ENCODE assay signal across 23 cellular contexts in genomic region chr3:158360756-158361448, GRCh38.
DNase-seq lines count a peak whose midpoint lies in the region; ATAC-seq, FAIRE-seq and TF ChIP-seq lines count a peak whose summit lies in the region.
"Had no signal": no experiment of that assay in that cellular context is flagged by ENCODE, and none has a peak within 500 bp of the region (broad histone marks: within the 10 kb centered on the region; RNA-seq: fewer than 3 reads in every experiment).

No MANE protein-coding gene starts in this region.

- no peak overlapping the region for H3K4ac ChIP-seq in H1 (replicated peaks; ENCODE audit: insufficient read length, low read depth, low read length)

- H2BK120ac ChIP-seq in H1 (replicated peaks; ENCODE audit: low read depth, low read length) = no peak overlapping the region

- no peak overlapping the region for H3K14ac ChIP-seq in H1 (ENCODE audit: insufficient read length)

- no peak overlapping the region for H3K23ac ChIP-seq in H1 (ENCODE audit: insufficient read length)

- no peak for TF ChIP-seq RAD21 in H1 (IDR thresholded peaks at IDR 0.05 in 1 of 2, conservative IDR thresholded peaks at IDR 0.05 in 1 of 2; ENCODE audit: low read depth in 2 of 2, low read length in 2 of 2)

- H3K9ac ChIP-seq in BLaER1 = no peak overlapping the region
- no peak overlapping the region for H3K9ac ChIP-seq in H1 (replicated peaks in 1 of 4; ENCODE audit: extremely low read depth in 1 of 4, low read depth in 3 of 4, low read length in 3 of 4)

- no peak overlapping the region for H3K27ac Mint-ChIP-seq in stimulated activated effector memory CD8-positive, alpha-beta T cell treated with anti-CD3 and anti-CD28 coated beads, Interleukin-12 subunit alpha, Interleukin-12 subunit beta, amount 100 ng/mL, for 72 hours
- H3K27ac Mint-ChIP-seq: B cell, GM23338, HFFc6 had no signal

- H3K27me3 ChIP-seq in BLaER1 (no peaks in the 10 kb centered on the region), H1 (replicated peaks in 1 of 4; ENCODE audit: control insufficient read depth in 3 of 4, extremely low read depth in 1 of 4, insufficient read depth in 3 of 4, low read length in 3 of 4) (no peaks in the 10 kb centered on the region), osteoblast (ENCODE audit: insufficient read depth, low read length) (no peaks in the 10 kb centered on the region), right atrium auricular region (no peaks in the 10 kb centered on the region)

- H3K27ac ChIP-seq in BLaER1 (0 out of 2 replicates have a peak overlapping the region, but pooled peaks have one; percentile 28), H1 (ENCODE audit: low read depth, low read length) (no peak overlapping the region), osteoblast (ENCODE audit: low read depth, low read length) (no peak overlapping the region), right atrium auricular region (no peak overlapping the region)

- TF ChIP-seq CTCF in H1 (IDR thresholded peaks at IDR 0.05; ENCODE audit: control extremely low read depth in 1 of 3, insufficient read depth in 1 of 3, low read depth in 1 of 3, low read length in 3 of 3) (no peak), osteoblast (IDR thresholded peaks at IDR 0.05; ENCODE audit: extremely low read depth, low read depth, low read length) (no peak), right atrium auricular region (IDR thresholded peaks at IDR 0.05) (no peak)

- no peak overlapping the region for H2BK5ac ChIP-seq in H1 (ENCODE audit: low read depth, low read length)

- no peaks in the 10 kb centered on the region for H3K79me2 ChIP-seq in H1 (ENCODE audit: control insufficient read depth in 1 of 2, insufficient read depth in 2 of 2, low read length in 2 of 2)
- H3K79me2 ChIP-seq in osteoblast (ENCODE audit: insufficient read depth, low read length) = no peaks in the 10 kb centered on the region

- WGBS in H1 (ENCODE audit: extremely low coverage in 1 of 2, insufficient coverage in 1 of 2, insufficient read length in 1 of 2, insufficient replicate concordance in 2 of 2, low coverage in 1 of 2, low lambda C conversion rate in 2 of 2, missing lambda C conversion rate in 1 of 2), 2 experiments = 97% methylated on average over 9 of the region's 11 CpGs; no CpG with 5 or more reads in 1 of the 2 experiments

- peaks cover 16% of the 10 kb centered on the region for H3K4me1 ChIP-seq in BLaER1
- H3K4me1 ChIP-seq in H1 (replicated peaks in 1 of 4; ENCODE audit: control insufficient read depth in 3 of 4, insufficient read depth in 4 of 4, low read length in 3 of 4) = no peaks in the 10 kb centered on the region
- no peaks in the 10 kb centered on the region for H3K4me1 ChIP-seq in osteoblast (ENCODE audit: insufficient read depth, low read length)
- H3K4me1 ChIP-seq in right atrium auricular region = no peaks in the 10 kb centered on the region

- H2AFZ ChIP-seq in H1 (ENCODE audit: low read length) (no peak overlapping the region), osteoblast (ENCODE audit: low read length) (no peak overlapping the region)
- H2AFZ ChIP-seq: GM23338 had no signal

- no peak overlapping the region for H2BK15ac ChIP-seq in H1 (ENCODE audit: low read length)

- H2AK5ac ChIP-seq in H1 (ENCODE audit: low read depth, low read length) = no peak overlapping the region

- H3K4me2 ChIP-seq in BLaER1 = no peak overlapping the region
- no peak overlapping the region for H3K4me2 ChIP-seq in H1 (ENCODE audit: insufficient read depth in 1 of 2, low read depth in 2 of 2, low read length in 2 of 2)
- no peak overlapping the region for H3K4me2 ChIP-seq in osteoblast (ENCODE audit: insufficient read depth, low read length)
- H3K4me2 ChIP-seq: GM23338 had no signal

- no peak for TF ChIP-seq POLR2A in H1 (IDR thresholded peaks at IDR 0.05; ENCODE audit: control extremely low read depth in 1 of 2, low read depth in 2 of 2, low read length in 2 of 2)

- DNase-seq in H1 (ENCODE audit: low read depth in 1 of 2, low spot score in 2 of 2) = no peak
- peak; percentile 26 for DNase-seq in osteoblast (ENCODE audit: insufficient read length, low spot score, missing footprints)
- no peak for DNase-seq in stimulated activated effector memory CD8-positive, alpha-beta T cell treated with anti-CD3 and anti-CD28 coated beads, Interleukin-12 subunit alpha, Interleukin-12 subunit beta, amount 100 ng/mL, for 72 hours (ENCODE audit: low spot score in 2 of 2)
- DNase-seq in islet precursor cell = no peak
- DNase-seq in COR-L47 (lab: John Stamatoyannopoulos, UW) = no peak
- DNase-seq in NCI-H1092 (lab: John Stamatoyannopoulos, UW) = no peak
- no peak for DNase-seq in right atrium auricular region (ENCODE audit: low spot score)
- DNase-seq: 8988T; C1 segment of cervical spinal cord; CD4-positive, CD25-positive, alpha-beta regulatory T cell; DMS153; DMS79; GDM1; H7; HFFc6; IMR-90 had no signal

- peaks cover 3% of the 10 kb centered on the region for H3K9me3 Mint-ChIP-seq in stimulated activated effector memory CD8-positive, alpha-beta T cell treated with anti-CD3 and anti-CD28 coated beads, Interleukin-12 subunit alpha, Interleukin-12 subunit beta, amount 100 ng/mL, for 72 hours

- H3K36me3 ChIP-seq in BLaER1 (peaks cover 27% of the 10 kb centered on the region), H1 (ENCODE audit: control insufficient read depth in 2 of 4, insufficient read depth in 4 of 4, low read length in 3 of 4) (no peaks in the 10 kb centered on the region), osteoblast (ENCODE audit: insufficient read depth, low read length) (no peaks in the 10 kb centered on the region), right atrium auricular region (no peaks in the 10 kb centered on the region)

- no peaks in the 10 kb centered on the region for H3K23me2 ChIP-seq in H1 (ENCODE audit: low read depth, low read length)

- H3K4me3 ChIP-seq in BLaER1 (no peak overlapping the region), H1 (ENCODE audit: extremely low read depth in 1 of 4, insufficient read depth in 2 of 4, low read depth in 3 of 4, low read length in 4 of 4) (no peak overlapping the region), osteoblast (ENCODE audit: insufficient read depth, low read length) (no peak overlapping the region), right atrium auricular region (no peak overlapping the region)
- H3K4me3 ChIP-seq: GM23338 had no signal

- CTCF ChIA-PET in H1 (lab: Charles Lee; ENCODE audit: partially characterized antibody) = interaction anchor here (1.2 to 1.7 kb wide), 2 partner anchors 47 to 73 kb away, joined by 3 read pairs; no protein-coding TSS in a partner anchor

- no peak overlapping the region for H4K5ac ChIP-seq in H1 (ENCODE audit: insufficient read length, low read depth, low read length)

- POLR2A ChIA-PET in H1 (lab: Charles Lee; ENCODE audit: partially characterized antibody) = no interaction called here

- peak overlapping the region; percentile 57; the same call in 1 of the 2 replicates for H4K8ac ChIP-seq in H1 (ENCODE audit: extremely low read depth, insufficient read depth, low read length)

- H3K4me1 Mint-ChIP-seq in stimulated activated effector memory CD8-positive, alpha-beta T cell treated with anti-CD3 and anti-CD28 coated beads, Interleukin-12 subunit alpha, Interleukin-12 subunit beta, amount 100 ng/mL, for 72 hours = no peaks in the 10 kb centered on the region
- H3K4me1 Mint-ChIP-seq: GM23338 had no signal

- H2BK12ac ChIP-seq in H1 (ENCODE audit: low read depth, low read length) = no peak overlapping the region

- no peaks in the 10 kb centered on the region for H3K36me3 Mint-ChIP-seq in stimulated activated effector memory CD8-positive, alpha-beta T cell treated with anti-CD3 and anti-CD28 coated beads, Interleukin-12 subunit alpha, Interleukin-12 subunit beta, amount 100 ng/mL, for 72 hours

- FAIRE-seq in H1 (lab: Jason Lieb, UNC) = no peak
- FAIRE-seq: GM12892, GM18507, HTR-8/SVneo had no signal

- peak; percentile 13 for ATAC-seq in stimulated activated effector memory CD8-positive, alpha-beta T cell treated with anti-CD3 and anti-CD28 coated beads, Interleukin-12 subunit alpha, Interleukin-12 subunit beta, amount 100 ng/mL, for 72 hours
- ATAC-seq: GM23338, HCT116 had no signal

- no peak overlapping the region for H3K18ac ChIP-seq in H1 (ENCODE audit: extremely low read depth, low read length)

- H3K79me1 ChIP-seq in H1 (ENCODE audit: low read depth, low read length) = no peaks in the 10 kb centered on the region

- no peak overlapping the region for H3K4me3 Mint-ChIP-seq in stimulated activated effector memory CD8-positive, alpha-beta T cell treated with anti-CD3 and anti-CD28 coated beads, Interleukin-12 subunit alpha, Interleukin-12 subunit beta, amount 100 ng/mL, for 72 hours
- H3K4me3 Mint-ChIP-seq: B cell; CD4-positive, CD25-positive, alpha-beta regulatory T cell; GM23338; HFFc6 had no signal

- H4K20me1 ChIP-seq in BLaER1 (no peaks in the 10 kb centered on the region), H1 (replicated peaks in 1 of 2; ENCODE audit: control insufficient read depth in 1 of 2, insufficient read depth in 2 of 2, low read length in 2 of 2) (no peaks in the 10 kb centered on the region), osteoblast (ENCODE audit: insufficient read depth, low read length) (no peaks in the 10 kb centered on the region)

- H3K56ac ChIP-seq in H1 (replicated peaks; ENCODE audit: insufficient read length, low read depth, low read length) = no peak overlapping the region

- no peak for TF ChIP-seq EP300 in H1 (IDR thresholded peaks at IDR 0.05; ENCODE audit: borderline replicate concordance in 1 of 2, low read depth in 2 of 2, low read length in 2 of 2)

- H2BK20ac ChIP-seq in H1 (ENCODE audit: low read length) = no peak overlapping the region

- H4K91ac ChIP-seq in H1 (replicated peaks; ENCODE audit: insufficient read length, low read length) = no peak overlapping the region

- peaks cover 27% of the 10 kb centered on the region for H3K9me3 ChIP-seq in BLaER1
- H3K9me3 ChIP-seq in H1 (ENCODE audit: insufficient read depth in 2 of 2, low read depth in 1 of 2, low read length in 1 of 2) = no peaks in the 10 kb centered on the region
- H3K9me3 ChIP-seq in osteoblast (ENCODE audit: low read depth, low read length) = no peaks in the 10 kb centered on the region
- H3K9me3 ChIP-seq in right atrium auricular region = peaks cover 0 to 8% of the 10 kb centered on the region in 2 donors

TF ChIP-seq in H1, 55 proteins besides CTCF, POLR2A, EP300 and RAD21 (continues in another document):
- no peak for TF ChIP-seq SIRT6 (IDR thresholded peaks at IDR 0.05; ENCODE audit: low read length)
- no peak for TF ChIP-seq SIN3A (conservative IDR thresholded peaks at IDR 0.05 in 1 of 2, IDR thresholded peaks at IDR 0.05 in 1 of 2; ENCODE audit: low read depth in 1 of 2, low read length in 2 of 2)
- TF ChIP-seq RFX5 (IDR thresholded peaks at IDR 0.05; ENCODE audit: borderline replicate concordance, low read depth, low read length) = no peak
- no peak for TF ChIP-seq JUN (IDR thresholded peaks at IDR 0.05; ENCODE audit: low read depth, low read length)
- TF ChIP-seq EZH2 (IDR thresholded peaks at IDR 0.05; ENCODE audit: low read depth, low read length, severe bottlenecking) = no peak
- TF ChIP-seq ATF3 (IDR thresholded peaks at IDR 0.05; ENCODE audit: insufficient read depth, low read depth, low read length) = no peak
